ENCODE assay signal across 18 cellular contexts in genomic region chrX:72943033-72943818, GRCh38. TPM values are rescaled to one million over a fixed set of nuclear protein-coding genes. Genes with fewer than 3 reads are reported as not detected.
DNase-seq lines count a peak whose midpoint lies in the region; ATAC-seq lines count a peak whose summit lies in the region.
"Not testable (repeated sequence)": the region's sequence is repeated elsewhere in the genome, so short reads cannot be mapped to it uniquely, and the experiment has no call there.
"Had no signal": no experiment of that assay in that cellular context is flagged by ENCODE, and none has a peak within 500 bp of the region (broad histone marks: within the 10 kb centered on the region; RNA-seq: fewer than 3 reads in every experiment).

No MANE protein-coding gene starts in this region.

- not testable (repeated sequence) for H3K27ac ChIP-seq in CD4-positive, CD25-positive, alpha-beta regulatory T cell (ENCODE audit: insufficient read depth, low read length, poor library complexity, severe bottlenecking)

- H3K27ac Mint-ChIP-seq in CD4-positive, CD25-positive, alpha-beta regulatory T cell; activated naive CD4-positive, alpha-beta T cell treated with anti-CD3 and anti-CD28 coated beads, Interleukin-2, amount 50 U/mL, for 72 hours; memory B cell: not testable (repeated sequence)

- H3K4me3 Mint-ChIP-seq in CD4-positive, CD25-positive, alpha-beta regulatory T cell; memory B cell: not testable (repeated sequence)

- not testable (repeated sequence) for H3K27me3 ChIP-seq in CD4-positive, CD25-positive, alpha-beta regulatory T cell (ENCODE audit: control insufficient read depth, insufficient read depth, low read length)

- not testable (repeated sequence) for H3K27me3 Mint-ChIP-seq in CD4-positive, CD25-positive, alpha-beta regulatory T cell; memory B cell

- H3K4me1 Mint-ChIP-seq in CD4-positive, CD25-positive, alpha-beta regulatory T cell; memory B cell: not testable (repeated sequence)

- H3K9me3 ChIP-seq in CD4-positive, CD25-positive, alpha-beta regulatory T cell (ENCODE audit: control insufficient read depth in 2 of 2, low read length in 2 of 2) = not testable (repeated sequence)

- not testable (repeated sequence) for H3K4me1 ChIP-seq in CD4-positive, CD25-positive, alpha-beta regulatory T cell (ENCODE audit: control insufficient read depth, insufficient read depth, low read length, poor library complexity, severe bottlenecking)

- peak; percentile 77 to 85 for ATAC-seq in CD4-positive, CD25-positive, alpha-beta regulatory T cell (ENCODE audit: low read depth in 2 of 2)
- ATAC-seq in GM18870 (IDR thresholded peaks at IDR 0.05; ENCODE audit: unreplicated experiment) (peak; percentile 63), GM19468 (IDR thresholded peaks at IDR 0.05; ENCODE audit: extremely low read depth, unreplicated experiment) (peak; percentile 74), HG02623 (IDR thresholded peaks at IDR 0.05; ENCODE audit: unreplicated experiment) (peak; percentile 68), HG03097 (IDR thresholded peaks at IDR 0.05; ENCODE audit: low FRiP score, unreplicated experiment) (peak; percentile 62), HG03565 (IDR thresholded peaks at IDR 0.05; ENCODE audit: unreplicated experiment) (peak; percentile 55), memory B cell (ENCODE audit: low read depth) (peak; percentile 79)
- peak; percentile 86 to 89 for ATAC-seq in activated naive CD4-positive, alpha-beta T cell treated with anti-CD3 and anti-CD28 coated beads, Interleukin-2, amount 50 U/mL, for 72 hours

- not testable (repeated sequence) for H3K9me3 Mint-ChIP-seq in CD4-positive, CD25-positive, alpha-beta regulatory T cell; activated naive CD4-positive, alpha-beta T cell treated with anti-CD3 and anti-CD28 coated beads, Interleukin-2, amount 50 U/mL, for 72 hours; memory B cell

- not testable (repeated sequence) for H3K36me3 ChIP-seq in CD4-positive, CD25-positive, alpha-beta regulatory T cell (ENCODE audit: control insufficient read depth, insufficient read depth, low read length)

- not testable (repeated sequence) for DNase-seq in CD4-positive, CD25-positive, alpha-beta regulatory T cell; activated naive CD4-positive, alpha-beta T cell treated with anti-CD3 and anti-CD28 coated beads, Interleukin-2, amount 50 U/mL, for 72 hours (ENCODE audit: low spot score in 2 of 2); memory B cell (ENCODE audit: low spot score in 2 of 2)

- not testable (repeated sequence) for H3K36me3 Mint-ChIP-seq in CD4-positive, CD25-positive, alpha-beta regulatory T cell; activated naive CD4-positive, alpha-beta T cell treated with anti-CD3 and anti-CD28 coated beads, Interleukin-2, amount 50 U/mL, for 72 hours; memory B cell

- not testable (repeated sequence) for H3K4me3 ChIP-seq in CD4-positive, CD25-positive, alpha-beta regulatory T cell (ENCODE audit: low read depth, low read length)

RNA-seq across cellular contexts. Expression of gene DMRTC1, which starts 0.4 kb away (rescaled TPM):
- total RNA-seq in CD4-positive, CD25-positive, alpha-beta regulatory T cell = not detected
- polyA plus RNA-seq in CD4-positive, CD25-positive, alpha-beta regulatory T cell = under 1 TPM in 2 of 4 donors, not detected in 2; 0.21 to 0.26 TPM
- total RNA-seq in activated naive CD4-positive, alpha-beta T cell treated with anti-CD3 and anti-CD28 coated beads, Interleukin-2, amount 50 U/mL, for 72 hours = under 1 TPM in 1 of 2 donors, not detected in 1; 0.21 TPM
- total RNA-seq: A172; activated T-helper 2 cell treated with anti-CD3 and anti-CD28 coated beads, Interferon-gamma antibody, Interleukin-2, Interleukin-4, amounts not matched to agents 10 μg/mL and 5 μg/mL and 100 μg/mL, durations not matched to agents 14 hours and 24 hours and 36 hours; cardiac muscle cell; glomerular endothelial cell; left ventricle myocardium superior had no signal
- polyA plus RNA-seq: esophagus had no signal

RNA-seq across cellular contexts. Expression of gene FAM236A, which starts 5.2 kb away (rescaled TPM):
- total RNA-seq in CD4-positive, CD25-positive, alpha-beta regulatory T cell = not detected
- not detected for polyA plus RNA-seq in CD4-positive, CD25-positive, alpha-beta regulatory T cell
- not detected for total RNA-seq in activated naive CD4-positive, alpha-beta T cell treated with anti-CD3 and anti-CD28 coated beads, Interleukin-2, amount 50 U/mL, for 72 hours
- total RNA-seq: A172; activated T-helper 2 cell treated with anti-CD3 and anti-CD28 coated beads, Interferon-gamma antibody, Interleukin-2, Interleukin-4, amounts not matched to agents 10 μg/mL and 5 μg/mL and 100 μg/mL, durations not matched to agents 14 hours and 24 hours and 36 hours; adrenal gland; cardiac muscle cell; dorsolateral prefrontal cortex; glomerular endothelial cell; left ventricle myocardium superior; ovary; sigmoid colon had no signal
- polyA plus RNA-seq: adrenal gland, cardiac muscle cell, esophagus, ovary, sigmoid colon had no signal

RNA-seq across cellular contexts. Expression of gene FAM236C, which starts 30.8 kb away (rescaled TPM):
- total RNA-seq in CD4-positive, CD25-positive, alpha-beta regulatory T cell = not detected
- not detected for polyA plus RNA-seq in CD4-positive, CD25-positive, alpha-beta regulatory T cell
- total RNA-seq in activated naive CD4-positive, alpha-beta T cell treated with anti-CD3 and anti-CD28 coated beads, Interleukin-2, amount 50 U/mL, for 72 hours = not detected
- total RNA-seq: A172; activated T-helper 2 cell treated with anti-CD3 and anti-CD28 coated beads, Interferon-gamma antibody, Interleukin-2, Interleukin-4, amounts not matched to agents 10 μg/mL and 5 μg/mL and 100 μg/mL, durations not matched to agents 14 hours and 24 hours and 36 hours; adrenal gland; cardiac muscle cell; dorsolateral prefrontal cortex; glomerular endothelial cell; left ventricle myocardium superior; ovary; sigmoid colon had no signal
- polyA plus RNA-seq: adrenal gland, cardiac muscle cell, esophagus, ovary, sigmoid colon had no signal

RNA-seq across cellular contexts. Expression of gene PABPC1L2B, which starts 59.5 kb away (rescaled TPM):
- not detected for total RNA-seq in CD4-positive, CD25-positive, alpha-beta regulatory T cell
- not detected for polyA plus RNA-seq in CD4-positive, CD25-positive, alpha-beta regulatory T cell
- total RNA-seq in activated naive CD4-positive, alpha-beta T cell treated with anti-CD3 and anti-CD28 coated beads, Interleukin-2, amount 50 U/mL, for 72 hours = not detected
- total RNA-seq: A172; activated T-helper 2 cell treated with anti-CD3 and anti-CD28 coated beads, Interferon-gamma antibody, Interleukin-2, Interleukin-4, amounts not matched to agents 10 μg/mL and 5 μg/mL and 100 μg/mL, durations not matched to agents 14 hours and 24 hours and 36 hours; glomerular endothelial cell; left ventricle myocardium superior; sigmoid colon had no signal
- polyA plus RNA-seq: cardiac muscle cell, esophagus, ovary had no signal
